In the genomic region with DNA sequence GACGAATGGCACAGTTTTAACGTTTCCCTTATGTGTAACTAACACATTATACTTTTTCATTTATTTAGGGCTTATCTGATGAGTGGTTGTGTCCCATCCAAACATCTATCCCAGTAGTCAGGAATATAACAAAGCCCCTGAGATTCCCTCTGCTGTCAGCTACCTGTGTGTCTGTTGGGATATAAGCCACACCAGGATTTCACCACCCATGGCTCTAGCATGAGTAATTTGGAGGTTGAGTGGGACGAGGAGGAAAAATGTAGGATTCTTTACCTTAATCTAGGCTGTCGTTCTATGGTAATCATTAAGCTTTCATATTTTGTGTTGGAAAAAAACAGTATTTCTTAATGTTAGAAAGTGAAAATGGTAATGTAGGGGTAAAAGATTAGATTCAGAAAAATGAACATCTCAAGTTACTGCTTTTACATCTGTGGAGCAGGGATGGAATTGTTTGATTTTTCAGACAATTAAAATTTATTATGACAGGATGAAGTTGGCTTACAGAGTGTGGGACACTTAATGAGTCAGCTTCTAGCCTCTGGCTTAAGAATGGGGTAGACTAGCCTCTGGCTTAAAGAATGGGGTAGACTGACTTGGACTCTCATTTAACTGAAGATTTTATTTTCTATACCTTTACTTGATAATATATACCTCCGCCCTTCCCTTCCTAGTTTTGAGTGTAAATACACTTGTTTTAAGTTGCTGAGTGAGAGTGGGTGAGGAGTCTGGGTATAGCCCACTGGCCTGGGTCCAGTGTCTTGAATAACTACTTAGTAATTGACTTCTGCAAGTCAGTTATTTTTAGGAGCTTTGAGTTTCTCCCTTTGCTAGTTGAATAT, we compare ENCODE assay signal across 17 cellular contexts.
DNase-seq lines count a peak whose midpoint lies in the region; ATAC-seq, FAIRE-seq and TF ChIP-seq lines count a peak whose summit lies in the region.
"Had no signal": no experiment of that assay in that cellular context is flagged by ENCODE, and none has a peak within 500 bp of the region (broad histone marks: within the 10 kb centered on the region; RNA-seq: fewer than 3 reads in every experiment).

No MANE protein-coding gene starts in this region.

- no peak overlapping the region for H3K56ac ChIP-seq in IMR-90 (ENCODE audit: extremely low read depth, insufficient read depth, low read length)

- TF ChIP-seq CTCF in IMR-90 (conservative IDR thresholded peaks at IDR 0.05; ENCODE audit: low read depth, low read length): no peak
- no peak for TF ChIP-seq CTCF in astrocyte (IDR thresholded peaks at IDR 0.05; ENCODE audit: insufficient read depth, low read depth, low read length)
- TF ChIP-seq CTCF in CD14-positive monocyte (IDR thresholded peaks at IDR 0.05): no peak

- H3K14ac ChIP-seq in IMR-90 (replicated peaks; ENCODE audit: low read depth, low read length): no peak overlapping the region

- POLR2A ChIA-PET in CD8-positive, alpha-beta memory T cell (lab: Charles Lee): no interaction called here
- POLR2A ChIA-PET in IMR-90 (lab: Charles Lee; ENCODE audit: unreplicated experiment): no interaction called here
- POLR2A ChIA-PET in naive thymus-derived CD4-positive, alpha-beta T cell (lab: Charles Lee): interaction anchor here (1.3 to 1.8 kb wide), 4 partner anchors 8 to 16 kb away, joined by 3 to 6 read pairs (median 6); no protein-coding TSS in a partner anchor

- H2BK5ac ChIP-seq in IMR-90 (ENCODE audit: low read depth, low read length, poor library complexity, severe bottlenecking): no peak overlapping the region

- peaks cover 22% of the 10 kb centered on the region for H3K4me1 ChIP-seq in CD8-positive, alpha-beta memory T cell (ENCODE audit: insufficient read depth, low read length)
- peaks cover 20% of the 10 kb centered on the region for H3K4me1 ChIP-seq in IMR-90 (ENCODE audit: control insufficient read depth, insufficient read depth, low read length)
- H3K4me1 ChIP-seq in astrocyte (ENCODE audit: insufficient read depth, low read length): peaks cover 13% of the 10 kb centered on the region
- peaks cover 14 to 15% of the 10 kb centered on the region in 2 donors for H3K4me1 ChIP-seq in naive thymus-derived CD4-positive, alpha-beta T cell (ENCODE audit: control insufficient read depth in 2 of 2, insufficient read depth in 2 of 2, low read length in 2 of 2)

- H2AK9ac ChIP-seq in IMR-90 (replicated peaks; ENCODE audit: low read depth, low read length, poor library complexity): no peak overlapping the region

- no TSS peak for BruUV-seq in IMR-90 (replicated peaks; lab: Mats Ljungman, UMichigan)

- H3K4me2 ChIP-seq in IMR-90 (ENCODE audit: low read depth, low read length) (no peak overlapping the region), astrocyte (ENCODE audit: low read length) (peak overlapping the region; percentile 10)

- peaks cover 31 to 79% of the 10 kb centered on the region in 2 experiments for H3K79me1 ChIP-seq in IMR-90 (ENCODE audit: low read depth in 1 of 2, low read length in 2 of 2)

- no peak for FAIRE-seq in astrocyte (lab: Jason Lieb, UNC)
- FAIRE-seq: G401.6 had no signal

- peak overlapping the region; percentile 26; the same call in 1 of the 2 replicates for H3K4ac ChIP-seq in IMR-90 (ENCODE audit: low read depth, low read length)

- intact Hi-C loops in IMR-90 (cut with micrococcal nuclease): no loop called here
- intact Hi-C loops in naive thymus-derived CD4-positive, alpha-beta T cell (cut with micrococcal nuclease): no loop called here
- intact Hi-C loops in CD14-positive monocyte (cut with micrococcal nuclease): no loop called here

- peaks cover 28% of the 10 kb centered on the region for H3K9me1 ChIP-seq in IMR-90 (ENCODE audit: insufficient read depth, low read length)

- H3K4me3 Mint-ChIP-seq in CD8-positive, alpha-beta memory T cell: peak overlapping the region in 2 of 7 donors; percentile 3 to 51
- H3K4me3 Mint-ChIP-seq in astrocyte (ENCODE audit: unreplicated experiment) (no peak overlapping the region), CD14-positive monocyte (no peak overlapping the region)
- H3K4me3 Mint-ChIP-seq in naive thymus-derived CD4-positive, alpha-beta T cell: peak overlapping the region in 2 of 10 donors; percentile 6 to 27
- H3K4me3 Mint-ChIP-seq: activated T-cell treated with anti-CD3 and anti-CD28 coated beads, Interleukin-2, amount 50 U/mL, for 4 hours; CD8-positive, alpha-beta T cell; natural killer cell had no signal

- no peak overlapping the region for H2BK20ac ChIP-seq in IMR-90 (ENCODE audit: low read depth, low read length)

- peaks cover 0 to 2% of the 10 kb centered on the region in 2 donors for H3K27me3 Mint-ChIP-seq in CD8-positive, alpha-beta memory T cell
- H3K27me3 Mint-ChIP-seq in astrocyte (ENCODE audit: low read depth, unreplicated experiment) (no peaks in the 10 kb centered on the region), CD14-positive monocyte (ENCODE audit: low read depth in 3 of 3) (peaks cover 0 to 1% (median 0%) of the 10 kb centered on the region in 3 donors)
- no peaks in the 10 kb centered on the region for H3K27me3 Mint-ChIP-seq in naive thymus-derived CD4-positive, alpha-beta T cell

- no peak overlapping the region for H3K4me3 ChIP-seq in CD8-positive, alpha-beta memory T cell (ENCODE audit: low read length)
- H3K4me3 ChIP-seq in IMR-90 (ENCODE audit: insufficient read depth, low read depth, low read length) (no peak overlapping the region), astrocyte (ENCODE audit: insufficient read depth, low read depth, low read length) (no peak overlapping the region)
- H3K4me3 ChIP-seq in naive thymus-derived CD4-positive, alpha-beta T cell (ENCODE audit: low read length): no peak overlapping the region
- H3K4me3 ChIP-seq: adrenal gland, prostate gland, thyroid gland had no signal

- H2AFZ ChIP-seq in IMR-90 (replicated peaks; ENCODE audit: low read length, poor library complexity) (no peak overlapping the region), astrocyte (ENCODE audit: low read depth, low read length) (no peak overlapping the region)

- peaks cover 56 to 91% (median 80%) of the 10 kb centered on the region in 3 donors for H3K4me1 Mint-ChIP-seq in CD8-positive, alpha-beta memory T cell
- H3K4me1 Mint-ChIP-seq in astrocyte (ENCODE audit: low read depth, unreplicated experiment): peaks cover 72% of the 10 kb centered on the region
- peaks cover 32 to 83% (median 76%) of the 10 kb centered on the region in 7 donors for H3K4me1 Mint-ChIP-seq in naive thymus-derived CD4-positive, alpha-beta T cell
- H3K4me1 Mint-ChIP-seq in CD14-positive monocyte: peaks cover 34% of the 10 kb centered on the region

- H2BK15ac ChIP-seq in IMR-90 (ENCODE audit: low read depth, low read length): no peak overlapping the region

- peak overlapping the region in 7 of 8 donors; percentile 6 to 88 (median 37) for H3K27ac Mint-ChIP-seq in CD8-positive, alpha-beta memory T cell
- H3K27ac Mint-ChIP-seq in astrocyte (ENCODE audit: unreplicated experiment): peak overlapping the region; percentile 43
- peak overlapping the region in 5 of 9 donors; percentile 12 to 83 (median 77) for H3K27ac Mint-ChIP-seq in naive thymus-derived CD4-positive, alpha-beta T cell
- H3K27ac Mint-ChIP-seq in CD14-positive monocyte: peak overlapping the region in 1 of 7 donors; percentile 42

- no peak for TF ChIP-seq RAD21 in IMR-90 (IDR thresholded peaks at IDR 0.05; ENCODE audit: low read length)

- dilution Hi-C loops in IMR-90 (cut with HindIII; ENCODE audit: low sequenced_read_pairs, unreplicated experiment): no loop called here

- no peak overlapping the region for H3K23ac ChIP-seq in IMR-90 (ENCODE audit: low read depth, low read length)

- H3K9ac ChIP-seq in IMR-90 (ENCODE audit: low read depth, low read length) (no peak overlapping the region), astrocyte (ENCODE audit: low read length) (no peak overlapping the region)

- H3K9me3 Mint-ChIP-seq in CD8-positive, alpha-beta memory T cell: no peaks in the 10 kb centered on the region
- H3K9me3 Mint-ChIP-seq in astrocyte (ENCODE audit: unreplicated experiment) (peaks cover 2% of the 10 kb centered on the region), CD14-positive monocyte (no peaks in the 10 kb centered on the region)
- H3K9me3 Mint-ChIP-seq in naive thymus-derived CD4-positive, alpha-beta T cell: no peaks in the 10 kb centered on the region
- H3K9me3 Mint-ChIP-seq: activated T-cell treated with anti-CD3 and anti-CD28 coated beads, Interleukin-2, amount 50 U/mL, for 4 hours; CD8-positive, alpha-beta T cell; natural killer cell had no signal

- no peak for DNase-seq in CD8-positive, alpha-beta memory T cell
- DNase-seq in IMR-90: peak; percentile 51
- peak; percentile 53 for DNase-seq in astrocyte (ENCODE audit: low read depth)
- DNase-seq in naive thymus-derived CD4-positive, alpha-beta T cell: no peak
- no peak for DNase-seq in CD14-positive monocyte (ENCODE audit: low spot score)
- no peak for DNase-seq in mesenteric fat pad (ENCODE audit: low spot score)
- DNase-seq: activated T-cell treated with anti-CD3 and anti-CD28 coated beads, Interleukin-2, amount 50 U/mL, for 4 hours; adrenal gland; hypothalamus; natural killer cell; stimulated activated CD4-positive, alpha-beta T cell treated with anti-CD3 and anti-CD28 coated beads, Interleukin-15, amount 100 ng/mL, for 24 hours; thyroid gland had no signal

- H3K9me3 ChIP-seq in CD8-positive, alpha-beta memory T cell (ENCODE audit: low read length): no peaks in the 10 kb centered on the region
- H3K9me3 ChIP-seq in IMR-90 (ENCODE audit: control insufficient read depth, insufficient read depth, low read length) (no peaks in the 10 kb centered on the region), astrocyte (ENCODE audit: insufficient read depth, low read depth, low read length) (no peaks in the 10 kb centered on the region)
- H3K9me3 ChIP-seq in naive thymus-derived CD4-positive, alpha-beta T cell (ENCODE audit: control insufficient read depth in 2 of 3, low read length in 3 of 3): no peaks in the 10 kb centered on the region
- H3K9me3 ChIP-seq: adrenal gland, prostate gland, thyroid gland had no signal

- H4K5ac ChIP-seq in IMR-90 (ENCODE audit: low read depth, low read length): no peak overlapping the region

- H2BK120ac ChIP-seq in IMR-90 (ENCODE audit: low read depth, low read length): no peak overlapping the region

- CTCF ChIA-PET in CD8-positive, alpha-beta memory T cell (lab: Charles Lee): interaction anchor here (1.3 to 8.5 kb wide), 2 partner anchors 10 to 18 kb away, joined by 3 to 164 read pairs; no protein-coding TSS in a partner anchor
- CTCF ChIA-PET in IMR-90 (lab: Yijun Ruan, JAX): no interaction called here
- CTCF ChIA-PET in naive thymus-derived CD4-positive, alpha-beta T cell (lab: Charles Lee): interaction anchor here (0.7 kb wide), 1 partner anchor 16 kb away, joined by 3 read pairs; no protein-coding TSS in a partner anchor

- peak overlapping the region; percentile 38; the same call in 1 of the 2 replicates for H3K18ac ChIP-seq in IMR-90 (ENCODE audit: low read depth, low read length)

- no peak for TF ChIP-seq POLR2A in IMR-90 (IDR thresholded peaks at IDR 0.05; ENCODE audit: low read depth, low read length)

- ATAC-seq in IMR-90 (ENCODE audit: low read depth): peak; percentile 31; the same call in 1 of the 2 replicates
- ATAC-seq in naive thymus-derived CD4-positive, alpha-beta T cell: no peak
- ATAC-seq in GM18498 (IDR thresholded peaks at IDR 0.05; ENCODE audit: unreplicated experiment): no peak
- ATAC-seq: activated T-cell treated with anti-CD3 and anti-CD28 coated beads, Interleukin-2, amount 50 U/mL, for 4 hours; CD8-positive, alpha-beta T cell; esophagus mucosa; natural killer cell had no signal

- peaks cover 45% of the 10 kb centered on the region for H4K20me1 ChIP-seq in IMR-90 (ENCODE audit: insufficient read depth, low read length)
- peaks cover 81% of the 10 kb centered on the region for H4K20me1 ChIP-seq in astrocyte (ENCODE audit: insufficient read depth, low read length)

- H4K8ac ChIP-seq in IMR-90 (ENCODE audit: low read depth in 2 of 2, low read length in 2 of 2): no peak overlapping the region

- H3K36me3 ChIP-seq in CD8-positive, alpha-beta memory T cell (ENCODE audit: insufficient read depth, low read length): no peaks in the 10 kb centered on the region
- H3K36me3 ChIP-seq in IMR-90 (ENCODE audit: control insufficient read depth, insufficient read depth, low read length): no peaks in the 10 kb centered on the region
- H3K36me3 ChIP-seq in astrocyte (ENCODE audit: insufficient read depth, low read length): no peaks in the 10 kb centered on the region
- H3K36me3 ChIP-seq in naive thymus-derived CD4-positive, alpha-beta T cell (ENCODE audit: control insufficient read depth in 2 of 3, insufficient read depth in 3 of 3, low read length in 3 of 3): no peaks in the 10 kb centered on the region
- H3K36me3 ChIP-seq: adrenal gland, prostate gland, thyroid gland had no signal

- WGBS in IMR-90 (ENCODE audit: extremely low coverage in 2 of 2, insufficient read length in 1 of 2), 2 experiments: 80% methylated on average over 1 of the region's 5 CpGs; no CpG with 5 or more reads in 1 of the 2 experiments

- no peaks in the 10 kb centered on the region for H3K27me3 ChIP-seq in CD8-positive, alpha-beta memory T cell (ENCODE audit: insufficient read depth, low read length, poor library complexity, severe bottlenecking)
- no peaks in the 10 kb centered on the region for H3K27me3 ChIP-seq in IMR-90 (ENCODE audit: control insufficient read depth, insufficient read depth, low read length)
- no peaks in the 10 kb centered on the region for H3K27me3 ChIP-seq in astrocyte (ENCODE audit: insufficient read depth, low read length)
- no peaks in the 10 kb centered on the region for H3K27me3 ChIP-seq in naive thymus-derived CD4-positive, alpha-beta T cell (ENCODE audit: control insufficient read depth in 2 of 2, insufficient read depth in 2 of 2, low read length in 2 of 2)
- H3K27me3 ChIP-seq: adrenal gland, thyroid gland had no signal

- no peak overlapping the region for H4K91ac ChIP-seq in IMR-90 (ENCODE audit: insufficient read depth, low read depth, low read length)

- H3K79me2 ChIP-seq in astrocyte (ENCODE audit: insufficient read depth, low read length): peaks cover 100% of the 10 kb centered on the region

- in situ Hi-C loops in IMR-90 (cut with MboI; ENCODE audit: low sequenced_read_pairs): no loop called here

- H3K36me3 Mint-ChIP-seq in CD8-positive, alpha-beta memory T cell: peaks cover 0 to 31% (median 3%) of the 10 kb centered on the region in 3 donors
- H3K36me3 Mint-ChIP-seq in astrocyte (ENCODE audit: low read depth, unreplicated experiment) (peaks cover 14% of the 10 kb centered on the region), CD14-positive monocyte (peaks cover 34 to 44% of the 10 kb centered on the region in 2 donors)
- peaks cover 0 to 28% (median 0%) of the 10 kb centered on the region in 5 donors for H3K36me3 Mint-ChIP-seq in naive thymus-derived CD4-positive, alpha-beta T cell
- H3K36me3 Mint-ChIP-seq: natural killer cell had no signal

- H3K27ac ChIP-seq in CD8-positive, alpha-beta memory T cell (ENCODE audit: low read depth, low read length): no peak overlapping the region
- H3K27ac ChIP-seq in IMR-90 (ENCODE audit: insufficient read depth, low read length) (no peak overlapping the region), astrocyte (ENCODE audit: low read depth, low read length) (no peak overlapping the region)
- H3K27ac ChIP-seq in naive thymus-derived CD4-positive, alpha-beta T cell (ENCODE audit: low read depth, low read length): no peak overlapping the region
- H3K27ac ChIP-seq: adrenal gland, thyroid gland had no signal

- H2AK5ac ChIP-seq in IMR-90 (ENCODE audit: low read depth, low read length): no peak overlapping the region

Comparison
In these comparisons a context has a peak if more than half of its experiments do, and no peak if none do; other contexts are left out.
1. DNase-seq: peak in IMR-90 (single experiment) and astrocyte (single experiment); none in CD8-positive, alpha-beta memory T cell (0 of 5), naive thymus-derived CD4-positive, alpha-beta T cell (0 of 9), CD14-positive monocyte (single experiment) and mesenteric fat pad (single experiment).